ENCODE assay signal across 17 cellular contexts in genomic region chr16:12268602-12269001, GRCh38.
DNase-seq lines count a peak whose midpoint lies in the region; ATAC-seq and TF ChIP-seq lines count a peak whose summit lies in the region.
"Had no signal": no experiment of that assay in that cellular context is flagged by ENCODE, and none has a peak within 500 bp of the region (broad histone marks: within the 10 kb centered on the region; RNA-seq: fewer than 3 reads in every experiment).

No MANE protein-coding gene starts in this region.

- H3K27me3 ChIP-seq in SK-N-SH (ENCODE audit: insufficient read depth) (no peaks in the 10 kb centered on the region), OCI-LY1 (ENCODE audit: insufficient read depth, low read length) (no peaks in the 10 kb centered on the region), osteoblast (ENCODE audit: insufficient read depth, low read length) (no peaks in the 10 kb centered on the region)
- H3K27me3 ChIP-seq: Peyer's patch had no signal

- no peak overlapping the region for H2AFZ ChIP-seq in SK-N-SH (ENCODE audit: low read depth)
- no peak overlapping the region for H2AFZ ChIP-seq in OCI-LY1 (ENCODE audit: low read length)
- no peak overlapping the region for H2AFZ ChIP-seq in osteoblast (ENCODE audit: low read length)

- H4K20me1 ChIP-seq in SK-N-SH (ENCODE audit: insufficient read depth): no peaks in the 10 kb centered on the region
- no peaks in the 10 kb centered on the region for H4K20me1 ChIP-seq in OCI-LY1 (ENCODE audit: insufficient read depth, low read length)
- peaks cover 4% of the 10 kb centered on the region for H4K20me1 ChIP-seq in osteoblast (ENCODE audit: insufficient read depth, low read length)

- H3K4me3 ChIP-seq in SK-N-SH (ENCODE audit: low read depth in 2 of 2, low read length in 1 of 2) (no peak overlapping the region), OCI-LY1 (ENCODE audit: low read depth, low read length, poor library complexity, severe bottlenecking) (no peak overlapping the region), fibroblast of mammary gland (ENCODE audit: control insufficient read depth, low read depth, low read length) (no peak overlapping the region), osteoblast (ENCODE audit: insufficient read depth, low read length) (no peak overlapping the region)
- H3K4me3 ChIP-seq: Peyer's patch had no signal

- H3K4me1 ChIP-seq in SK-N-SH (ENCODE audit: control insufficient read depth in 1 of 2, insufficient read depth in 2 of 2, low read depth in 1 of 2, low read length in 1 of 2) (no peaks in the 10 kb centered on the region), OCI-LY1 (ENCODE audit: insufficient read depth, low read length, severe bottlenecking) (peaks cover 79% of the 10 kb centered on the region), osteoblast (ENCODE audit: insufficient read depth, low read length) (no peaks in the 10 kb centered on the region)
- H3K4me1 ChIP-seq: Peyer's patch had no signal

- H3K27ac ChIP-seq in SK-N-SH (ENCODE audit: low read depth in 2 of 2, low read length in 1 of 2): no peak overlapping the region
- peak overlapping the region; percentile 94 for H3K27ac ChIP-seq in OCI-LY1 (ENCODE audit: low read depth, low read length, poor library complexity, severe bottlenecking)
- H3K27ac ChIP-seq in osteoblast (ENCODE audit: low read depth, low read length): no peak overlapping the region
- H3K27ac ChIP-seq: 22Rv1, Peyer's patch had no signal

- 84% methylated on average over 6 of the region's 6 CpGs for WGBS in SK-N-SH (ENCODE audit: low lambda C conversion rate)

- H3K79me2 ChIP-seq in SK-N-SH (ENCODE audit: insufficient read depth): no peaks in the 10 kb centered on the region
- H3K79me2 ChIP-seq in OCI-LY1 (ENCODE audit: insufficient read depth, low read length): no peaks in the 10 kb centered on the region
- no peaks in the 10 kb centered on the region for H3K79me2 ChIP-seq in osteoblast (ENCODE audit: insufficient read depth, low read length)

- TF ChIP-seq CTCF in SK-N-SH (IDR thresholded peaks at IDR 0.05) (no peak), OCI-LY1 (IDR thresholded peaks at IDR 0.05; ENCODE audit: low read length) (no peak), fibroblast of mammary gland (conservative IDR thresholded peaks at IDR 0.05; ENCODE audit: control insufficient read depth, insufficient read depth, low read depth, low read length) (no peak), osteoblast (IDR thresholded peaks at IDR 0.05; ENCODE audit: extremely low read depth, low read depth, low read length) (no peak)

- H3K9me3 ChIP-seq in SK-N-SH (no peaks in the 10 kb centered on the region), OCI-LY1 (ENCODE audit: low read length) (no peaks in the 10 kb centered on the region), osteoblast (ENCODE audit: low read depth, low read length) (no peaks in the 10 kb centered on the region)
- H3K9me3 ChIP-seq: Peyer's patch had no signal

- POLR2A ChIA-PET in SK-N-SH (lab: Yijun Ruan, JAX): no interaction called here

- H3K4me2 ChIP-seq in SK-N-SH (no peak overlapping the region), OCI-LY1 (ENCODE audit: low read length) (no peak overlapping the region), osteoblast (ENCODE audit: insufficient read depth, low read length) (no peak overlapping the region)

- CTCF ChIA-PET in SK-N-SH (lab: Yijun Ruan, JAX): interaction anchor here (0.6 to 1.5 kb wide), 3 partner anchors 13 to 57 kb away, joined by 3 read pairs; no protein-coding TSS in a partner anchor

- no peaks in the 10 kb centered on the region for H3K36me3 ChIP-seq in SK-N-SH (replicated peaks in 1 of 2; ENCODE audit: control insufficient read depth in 1 of 2, insufficient read depth in 2 of 2, low read length in 1 of 2)
- peaks cover 15% of the 10 kb centered on the region; the same call in 1 of the 2 replicates for H3K36me3 ChIP-seq in OCI-LY1 (ENCODE audit: insufficient read depth, low read length)
- H3K36me3 ChIP-seq in osteoblast (ENCODE audit: insufficient read depth, low read length): no peaks in the 10 kb centered on the region
- H3K36me3 ChIP-seq: Peyer's patch had no signal

- H3K9ac ChIP-seq in SK-N-SH (no peak overlapping the region), OCI-LY1 (ENCODE audit: low read length) (no peak overlapping the region)

- no peak for ATAC-seq in SK-N-SH treated with all-trans-retinoic acid at 6 μM for 48 hours

- no peak for DNase-seq in SK-N-SH
- peak; percentile 6 for DNase-seq in fibroblast of mammary gland (ENCODE audit: low read depth)
- DNase-seq in osteoblast (ENCODE audit: insufficient read length, low spot score, missing footprints): peak; percentile 53
- no peak for DNase-seq in COLO668 (lab: John Stamatoyannopoulos, UW; ENCODE audit: unreplicated experiment)
- no peak for DNase-seq in NCI-H2196 (lab: John Stamatoyannopoulos, UW; ENCODE audit: unreplicated experiment)
- DNase-seq in activated naive CD4-positive, alpha-beta T cell treated with Interleukin-2 at 50 U/mL for 16 hours: no peak
- DNase-seq: C1 segment of cervical spinal cord, H9, NCI-H1105, NCI-H187, NCI-H446 treated with DMSO at 0.1 percent for 48 hours, NCI-H748 treated with DMSO at 0.1 percent for 48 hours, Peyer's patch, Right ventricle myocardium superior had no signal

- TF ChIP-seq EP300 in SK-N-SH (IDR thresholded peaks at IDR 0.05; ENCODE audit: borderline replicate concordance in 1 of 2, low read depth in 1 of 2, low read length in 1 of 2): no peak

- no peaks in the 10 kb centered on the region for H3F3A ChIP-seq in SK-N-SH (replicated peaks; ENCODE audit: insufficient read depth)
- H3F3A ChIP-seq in OCI-LY1 (ENCODE audit: insufficient read depth, low read length): no peaks in the 10 kb centered on the region

- TF ChIP-seq RAD21 in SK-N-SH (IDR thresholded peaks at IDR 0.05; ENCODE audit: low read length): no peak

- H3K9me2 ChIP-seq in SK-N-SH (no peaks in the 10 kb centered on the region), OCI-LY1 (ENCODE audit: low read depth, low read length) (no peaks in the 10 kb centered on the region)

TF ChIP-seq in SK-N-SH, 30 proteins besides CTCF, POLR2A, EP300 and RAD21 (continues in another document):
- peak; percentile 90 for TF ChIP-seq REST (IDR thresholded peaks at IDR 0.05; ENCODE audit: low read depth, low read length)
- no peak for TF ChIP-seq YY1 (IDR thresholded peaks at IDR 0.05; ENCODE audit: low read depth)

TF ChIP-seq in SK-N-SH treated with all-trans-retinoic acid at 6 μM for 48 hours, 23 proteins besides CTCF, POLR2A, EP300 and RAD21 (continues in another document):
- no peak for TF ChIP-seq CREB5 (CRISPR knock-in tag; IDR thresholded peaks at IDR 0.05; ENCODE audit: low read depth)
- TF ChIP-seq ZFP30 (CRISPR knock-in tag; IDR thresholded peaks at IDR 0.05): no peak
- no peak for TF ChIP-seq CSDC2 (CRISPR knock-in tag; IDR thresholded peaks at IDR 0.05)
- no peak for TF ChIP-seq ZNF8 (CRISPR knock-in tag; IDR thresholded peaks at IDR 0.05)
- TF ChIP-seq OSR1 (CRISPR knock-in tag; IDR thresholded peaks at IDR 0.05): no peak
- no peak for TF ChIP-seq SNAI2 (CRISPR knock-in tag; IDR thresholded peaks at IDR 0.05)
- TF ChIP-seq PATZ1 (CRISPR knock-in tag; IDR thresholded peaks at IDR 0.05; ENCODE audit: borderline replicate concordance): no peak
- TF ChIP-seq POU6F1 (CRISPR knock-in tag; IDR thresholded peaks at IDR 0.05; ENCODE audit: borderline replicate concordance, low read depth): no peak
- no peak for TF ChIP-seq ZFP3 (CRISPR knock-in tag; IDR thresholded peaks at IDR 0.05)
- no peak for TF ChIP-seq TCF4 (CRISPR knock-in tag; IDR thresholded peaks at IDR 0.05; ENCODE audit: borderline replicate concordance)

Comparison
In these comparisons a context has a peak if more than half of its experiments do, and no peak if none do; other contexts are left out.
1. DNase-seq: peak in fibroblast of mammary gland (single experiment) and osteoblast (single experiment); none in SK-N-SH (single experiment), COLO668 (single experiment), NCI-H2196 (single experiment) and activated naive CD4-positive, alpha-beta T cell treated with Interleukin-2 at 50 U/mL for 16 hours (single experiment).